8 cellular contexts compared by ENCODE assay signal in the genomic region with DNA sequence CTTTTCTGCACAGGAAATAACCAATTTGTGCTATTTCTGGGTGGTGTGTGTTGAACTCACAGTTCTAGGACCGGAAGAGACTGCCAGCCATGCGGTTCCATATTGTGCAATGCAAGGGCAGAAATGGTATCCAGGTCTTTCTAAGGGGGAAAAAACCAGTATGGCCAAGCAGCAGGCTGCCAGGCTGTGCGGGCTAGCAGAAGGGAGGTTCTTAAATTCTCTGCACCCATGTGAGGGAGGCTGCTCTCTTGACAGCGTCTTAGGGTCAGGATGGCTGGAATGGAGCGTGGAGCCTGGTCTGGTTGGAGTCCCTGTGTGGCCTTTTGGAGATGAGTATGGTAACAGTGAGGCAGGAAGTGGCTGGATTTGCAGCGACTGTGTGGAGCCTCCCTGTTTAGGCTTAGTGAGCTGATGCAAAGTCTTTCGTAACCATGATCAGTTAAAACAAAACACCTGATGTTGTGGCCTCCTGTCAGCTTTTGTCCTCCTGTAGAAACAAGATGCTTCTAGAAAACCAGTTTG. TPM values are rescaled to one million over a fixed set of nuclear protein-coding genes. Genes with fewer than 3 reads are reported as not detected.
A peak's percentile ranks its signal among the peaks of the same experiment; 100 is the strongest.
DNase-seq lines count a peak whose midpoint lies in the region; ATAC-seq and TF ChIP-seq lines count a peak whose summit lies in the region.

No MANE protein-coding gene starts in this region.

- peaks cover 92% of the 10 kb centered on the region for H3K4me1 Mint-ChIP-seq in CD4-positive, alpha-beta T cell (ENCODE audit: low read depth)
- peaks cover 90% of the 10 kb centered on the region for H3K4me1 Mint-ChIP-seq in activated CD8-positive, alpha-beta T cell treated with anti-CD3 and anti-CD28 coated beads for 36 hours (ENCODE audit: low read depth)
- peaks cover 30% of the 10 kb centered on the region for H3K4me1 Mint-ChIP-seq in Calu3 (ENCODE audit: low read depth, unreplicated experiment)

- peak overlapping the region; percentile 77 for H3K4me3 Mint-ChIP-seq in CD4-positive, alpha-beta T cell
- peak overlapping the region; percentile 66 for H3K4me3 Mint-ChIP-seq in activated CD8-positive, alpha-beta T cell treated with anti-CD3 and anti-CD28 coated beads for 36 hours
- no peak overlapping the region for H3K4me3 Mint-ChIP-seq in Calu3 (ENCODE audit: low read depth, unreplicated experiment)

- CTCF ChIA-PET in CD4-positive, alpha-beta T cell (lab: Charles Lee), result interaction anchor here (0.8 to 1.8 kb wide), 4 partner anchors 10 to 288 kb away, joined by 3 to 7 read pairs (median 4); no protein-coding TSS in a partner anchor
- CTCF ChIA-PET in activated CD8-positive, alpha-beta T cell treated with anti-CD3 and anti-CD28 coated beads for 36 hours (lab: Charles Lee), result interaction anchor here (0.7 to 2.4 kb wide), 9 partner anchors 7 to 62 kb away, joined by 3 to 14 read pairs (median 5); no protein-coding TSS in a partner anchor
- CTCF ChIA-PET in Calu3 (lab: Charles Lee), result no interaction called here

- TF ChIP-seq CTCF in CD4-positive, alpha-beta T cell (IDR thresholded peaks at IDR 0.05), result no peak
- TF ChIP-seq CTCF in activated CD8-positive, alpha-beta T cell treated with anti-CD3 and anti-CD28 coated beads for 36 hours (IDR thresholded peaks at IDR 0.05), result no peak
- TF ChIP-seq CTCF in GM13976 (IDR thresholded peaks at IDR 0.05; ENCODE audit: borderline replicate concordance, control extremely low read depth, extremely low read depth, insufficient read depth, missing control alignments) (no peak), Calu3 (IDR thresholded peaks at IDR 0.05; ENCODE audit: unreplicated experiment) (no peak)

- no peaks in the 10 kb centered on the region for H3K9me3 Mint-ChIP-seq in CD4-positive, alpha-beta T cell
- H3K9me3 Mint-ChIP-seq in activated CD8-positive, alpha-beta T cell treated with anti-CD3 and anti-CD28 coated beads for 36 hours, result no peaks in the 10 kb centered on the region
- H3K9me3 Mint-ChIP-seq in Calu3 (ENCODE audit: low read depth, unreplicated experiment), result no peaks in the 10 kb centered on the region

- H3K27ac ChIP-seq in CD4-positive, alpha-beta T cell (ENCODE audit: low read depth, low read length), result peak overlapping the region; percentile 52
- H3K27ac ChIP-seq in layer of hippocampus (ENCODE audit: low read depth, low read length) (peak overlapping the region; percentile 23), aorta (ENCODE audit: low read depth in 1 of 2, low read length in 2 of 2) (peak overlapping the region in 1 of 2 donors; percentile 21)

- H3K27me3 Mint-ChIP-seq in CD4-positive, alpha-beta T cell, result no peaks in the 10 kb centered on the region
- H3K27me3 Mint-ChIP-seq in activated CD8-positive, alpha-beta T cell treated with anti-CD3 and anti-CD28 coated beads for 36 hours, result no peaks in the 10 kb centered on the region
- H3K27me3 Mint-ChIP-seq in Calu3 (ENCODE audit: unreplicated experiment), result no peaks in the 10 kb centered on the region

- BruUV-seq in Calu3 (replicated peaks; lab: Mats Ljungman, UMichigan), result no TSS peak

- POLR2A ChIA-PET in CD4-positive, alpha-beta T cell (lab: Charles Lee), result interaction anchor here (0.6 to 6.3 kb wide), 18 partner anchors 8 to 363 kb away, joined by 3 to 58 read pairs (median 10); no protein-coding TSS in a partner anchor
- POLR2A ChIA-PET in activated CD8-positive, alpha-beta T cell treated with anti-CD3 and anti-CD28 coated beads for 36 hours (lab: Charles Lee), result interaction anchor here (0.6 to 4.7 kb wide), 20 partner anchors 11 to 77 kb away, joined by 3 to 53 read pairs (median 5); no protein-coding TSS in a partner anchor

- peaks cover 30% of the 10 kb centered on the region for H3K36me3 Mint-ChIP-seq in CD4-positive, alpha-beta T cell (ENCODE audit: low read depth)
- peaks cover 56% of the 10 kb centered on the region for H3K36me3 Mint-ChIP-seq in activated CD8-positive, alpha-beta T cell treated with anti-CD3 and anti-CD28 coated beads for 36 hours (ENCODE audit: low read depth)
- H3K36me3 Mint-ChIP-seq in Calu3 (ENCODE audit: insufficient read depth, unreplicated experiment), result peaks cover 5% of the 10 kb centered on the region

- no peaks in the 10 kb centered on the region for H3K27me3 ChIP-seq in CD4-positive, alpha-beta T cell (ENCODE audit: control insufficient read depth, insufficient read depth, low read length)
- H3K27me3 ChIP-seq in layer of hippocampus (ENCODE audit: control insufficient read depth, insufficient read depth, low read length) (no peaks in the 10 kb centered on the region), aorta (ENCODE audit: control insufficient read depth in 1 of 2, insufficient read depth in 2 of 2, low read length in 1 of 2) (no peaks in the 10 kb centered on the region)

- intact Hi-C loops in CD4-positive, alpha-beta T cell (cut with DNase I, micrococcal nuclease), result loop anchor here (2.0 to 5.0 kb wide), 6 partner anchors 15 to 300 kb away; no protein-coding TSS in a partner anchor
- intact Hi-C loops in activated CD8-positive, alpha-beta T cell treated with anti-CD3 and anti-CD28 coated beads for 36 hours (cut with micrococcal nuclease), result loop anchor here (2.0 to 5.0 kb wide), 5 partner anchors 40 to 130 kb away; no protein-coding TSS in a partner anchor
- intact Hi-C loops in aorta (cut with DNase I) (loop anchor here in 1 of 2 donors (10.0 kb wide), 1 partner anchor 87 kb away; no protein-coding TSS in a partner anchor), Calu3 (cut with micrococcal nuclease; ENCODE audit: unreplicated experiment) (no loop called here)

- H3K36me3 ChIP-seq in aorta (ENCODE audit: control insufficient read depth in 1 of 2, insufficient read depth in 2 of 2, low read length in 1 of 2), result no peaks in the 10 kb centered on the region

- ATAC-seq in CD4-positive, alpha-beta T cell (ENCODE audit: poor library complexity), result peak; percentile 24
- ATAC-seq in GM19372 (IDR thresholded peaks at IDR 0.05; ENCODE audit: low read depth, unreplicated experiment), result peak; percentile 32
- peak; percentile 63 for ATAC-seq in HG03432 (IDR thresholded peaks at IDR 0.05; ENCODE audit: unreplicated experiment)
- peak; percentile 42 for ATAC-seq in activated CD8-positive, alpha-beta T cell treated with anti-CD3 and anti-CD28 coated beads for 36 hours
- ATAC-seq in aorta (ENCODE audit: low FRiP score), result peak; percentile 42

- in situ Hi-C loops in GM13976 (cut with MboI; ENCODE audit: low sequenced_read_pairs, unreplicated experiment), result no loop called here

- no peaks in the 10 kb centered on the region for H3K9me3 ChIP-seq in CD4-positive, alpha-beta T cell (ENCODE audit: control insufficient read depth, low read length)
- H3K9me3 ChIP-seq in aorta (ENCODE audit: control insufficient read depth, low read length), result no peaks in the 10 kb centered on the region

- H3K27ac Mint-ChIP-seq in CD4-positive, alpha-beta T cell, result peak overlapping the region; percentile 98
- peak overlapping the region; percentile 93 for H3K27ac Mint-ChIP-seq in activated CD8-positive, alpha-beta T cell treated with anti-CD3 and anti-CD28 coated beads for 36 hours
- no peak overlapping the region for H3K27ac Mint-ChIP-seq in Calu3 (ENCODE audit: unreplicated experiment)

- H3K4me1 ChIP-seq in aorta (ENCODE audit: control insufficient read depth in 1 of 2, insufficient read depth in 2 of 2, low read length in 2 of 2), result peaks cover 3 to 13% of the 10 kb centered on the region in 2 donors

- no peak for DNase-seq in CD4-positive, alpha-beta T cell
- peak; percentile 67 for DNase-seq in activated CD8-positive, alpha-beta T cell treated with anti-CD3 and anti-CD28 coated beads for 36 hours
- DNase-seq in aorta (peak; percentile 64 to 70), GM13976 (ENCODE audit: low spot score) (no peak), Calu3 (no peak)

- whole genome bisulfite sequencing in aorta, 2 donors, result 63 to 64% methylated on average over 7 of the region's 7 CpGs

- H3K4me3 ChIP-seq in aorta (ENCODE audit: low read length in 2 of 2), result no peak overlapping the region

RNA-seq across cellular contexts. Expression of gene NCK2, which starts 52.6 kb away (rescaled TPM):
- total RNA-seq in CD4-positive, alpha-beta T cell, result 10 to 100 TPM; 92.1 to 92.3 TPM
- total RNA-seq in activated CD8-positive, alpha-beta T cell treated with anti-CD3 and anti-CD28 coated beads for 36 hours, result 10 to 100 TPM; 68.3 to 69.7 TPM
- total RNA-seq in aorta, result 10 to 100 TPM; 38.9 to 44.6 TPM
- polyA plus RNA-seq in aorta, result 10 to 100 TPM; 28.8 to 42.9 TPM
- total RNA-seq in Calu3 (2022), result 88.6 and 96.9 TPM in 2 replicates

Comparison
In these comparisons a context has a peak if more than half of its experiments do, and no peak if none do; other contexts are left out.
1. DNase-seq: peak in activated CD8-positive, alpha-beta T cell treated with anti-CD3 and anti-CD28 coated beads for 36 hours (single experiment) and aorta (2 of 2); none in CD4-positive, alpha-beta T cell (0 of 10), GM13976 (single experiment) and Calu3 (single experiment).
2. Peak in every context shown above with its lines, with median percentiles within 50 percentile points of each other: ATAC-seq.